In genomic region chr1:114011796-114012195, GRCh38 we compare ENCODE assay signal across 14 cellular contexts. TPM values are rescaled to one million over a fixed set of nuclear protein-coding genes. Genes with fewer than 3 reads are reported as not detected.
DNase-seq lines count a peak whose midpoint lies in the region; ATAC-seq and TF ChIP-seq lines count a peak whose summit lies in the region.
"Had no signal": no experiment of that assay in that cellular context is flagged by ENCODE, and none has a peak within 500 bp of the region (broad histone marks: within the 10 kb centered on the region; RNA-seq: fewer than 3 reads in every experiment).

No MANE protein-coding gene starts in this region.

- POLR2A ChIA-PET in SK-N-SH (lab: Yijun Ruan, JAX) = no interaction called here
- POLR2A ChIA-PET in activated CD4-positive, alpha-beta T cell treated with anti-CD3 and anti-CD28 coated beads, Interleukin-2, amount 10 ng/mL, durations not matched to agents 7 days and 5 days (lab: Charles Lee) = no interaction called here

- no peaks in the 10 kb centered on the region for H3K36me3 ChIP-seq in SK-N-SH (replicated peaks in 1 of 2; ENCODE audit: control insufficient read depth in 1 of 2, insufficient read depth in 2 of 2, low read length in 1 of 2)
- H3K36me3 ChIP-seq: BLaER1 treated with 17β-estradiol and CSF1 and Interleukin-3, amounts not matched to agents 10 nM and 100 nM had no signal

- no peak overlapping the region for H3K4me3 ChIP-seq in SK-N-SH (ENCODE audit: low read depth in 2 of 2, low read length in 1 of 2)
- H3K4me3 ChIP-seq: A549; BLaER1 treated with 17β-estradiol and CSF1 and Interleukin-3, amounts not matched to agents 10 nM and 100 nM had no signal

- ATAC-seq in activated naive CD4-positive, alpha-beta T cell treated with anti-CD3 and anti-CD28 coated beads, Interleukin-2, amount 50 U/mL, for 72 hours = no peak
- ATAC-seq: A549 had no signal

- no peak overlapping the region for H3K4me2 ChIP-seq in SK-N-SH
- H3K4me2 ChIP-seq: A549; BLaER1 treated with 17β-estradiol and CSF1 and Interleukin-3, amounts not matched to agents 10 nM and 100 nM had no signal

- no peak for TF ChIP-seq RAD21 in SK-N-SH (IDR thresholded peaks at IDR 0.05; ENCODE audit: low read length)

- no peak overlapping the region for H3K27ac ChIP-seq in SK-N-SH (ENCODE audit: low read depth in 2 of 2, low read length in 1 of 2)
- H3K27ac ChIP-seq: A549; BLaER1 treated with 17β-estradiol and CSF1 and Interleukin-3, amounts not matched to agents 10 nM and 100 nM had no signal

- H3K9ac ChIP-seq in SK-N-SH = no peak overlapping the region
- H3K9ac ChIP-seq: BLaER1 treated with 17β-estradiol and CSF1 and Interleukin-3, amounts not matched to agents 10 nM and 100 nM had no signal

- no peaks in the 10 kb centered on the region for H3K9me3 Mint-ChIP-seq in type B pancreatic cell
- H3K9me3 Mint-ChIP-seq in activated CD4-positive, alpha-beta T cell treated with anti-CD3 and anti-CD28 coated beads, Interleukin-2, amount 10 ng/mL, durations not matched to agents 7 days and 5 days = no peaks in the 10 kb centered on the region
- H3K9me3 Mint-ChIP-seq in activated naive CD4-positive, alpha-beta T cell treated with anti-CD3 and anti-CD28 coated beads, Interleukin-2, amount 50 U/mL, for 72 hours = no peaks in the 10 kb centered on the region

- TF ChIP-seq EP300 in SK-N-SH (IDR thresholded peaks at IDR 0.05; ENCODE audit: borderline replicate concordance in 1 of 2, low read depth in 1 of 2, low read length in 1 of 2) = no peak

- peaks cover 0 to 7% of the 10 kb centered on the region in 2 experiments; a peak in 2 of 4 replicates for H3K4me1 ChIP-seq in SK-N-SH (ENCODE audit: control insufficient read depth in 1 of 2, insufficient read depth in 2 of 2, low read depth in 1 of 2, low read length in 1 of 2)

- H3K27me3 ChIP-seq in SK-N-SH (ENCODE audit: insufficient read depth) = no peaks in the 10 kb centered on the region
- H3K27me3 ChIP-seq: BLaER1 treated with 17β-estradiol and CSF1 and Interleukin-3, amounts not matched to agents 10 nM and 100 nM had no signal

- H3F3A ChIP-seq in SK-N-SH (replicated peaks; ENCODE audit: insufficient read depth) = no peaks in the 10 kb centered on the region

- H3K4me3 Mint-ChIP-seq in type B pancreatic cell = no peak overlapping the region
- H3K4me3 Mint-ChIP-seq in activated CD4-positive, alpha-beta T cell treated with anti-CD3 and anti-CD28 coated beads, Interleukin-2, amount 10 ng/mL, durations not matched to agents 7 days and 5 days = no peak overlapping the region
- H3K4me3 Mint-ChIP-seq: CD4-positive, CD25-positive, alpha-beta regulatory T cell; H9 had no signal

- H3K27ac Mint-ChIP-seq in type B pancreatic cell = peak overlapping the region; percentile 5
- no peak overlapping the region for H3K27ac Mint-ChIP-seq in activated CD4-positive, alpha-beta T cell treated with anti-CD3 and anti-CD28 coated beads, Interleukin-2, amount 10 ng/mL, durations not matched to agents 7 days and 5 days
- no peak overlapping the region for H3K27ac Mint-ChIP-seq in activated naive CD4-positive, alpha-beta T cell treated with anti-CD3 and anti-CD28 coated beads, Interleukin-2, amount 50 U/mL, for 72 hours
- H3K27ac Mint-ChIP-seq: CD4-positive, CD25-positive, alpha-beta regulatory T cell; H9 had no signal

- peaks cover 31% of the 10 kb centered on the region for H3K4me1 Mint-ChIP-seq in type B pancreatic cell (ENCODE audit: unreplicated experiment)
- no peaks in the 10 kb centered on the region for H3K4me1 Mint-ChIP-seq in activated CD4-positive, alpha-beta T cell treated with anti-CD3 and anti-CD28 coated beads, Interleukin-2, amount 10 ng/mL, durations not matched to agents 7 days and 5 days
- H3K4me1 Mint-ChIP-seq: CD4-positive, CD25-positive, alpha-beta regulatory T cell had no signal

- CTCF ChIA-PET in SK-N-SH (lab: Yijun Ruan, JAX) = interaction anchor here (1.4 kb wide), 1 partner anchor 15 kb away, joined by 4 read pairs; no protein-coding TSS in a partner anchor
- CTCF ChIA-PET in activated CD4-positive, alpha-beta T cell treated with anti-CD3 and anti-CD28 coated beads, Interleukin-2, amount 10 ng/mL, durations not matched to agents 7 days and 5 days (lab: Charles Lee) = interaction anchor here (0.6 kb wide), 1 partner anchor 891 kb away, joined by 4 read pairs; no protein-coding TSS in a partner anchor

- no peaks in the 10 kb centered on the region for H4K20me1 ChIP-seq in SK-N-SH (ENCODE audit: insufficient read depth)
- H4K20me1 ChIP-seq: BLaER1 treated with 17β-estradiol and CSF1 and Interleukin-3, amounts not matched to agents 10 nM and 100 nM had no signal

- no peaks in the 10 kb centered on the region for H3K36me3 Mint-ChIP-seq in type B pancreatic cell
- H3K36me3 Mint-ChIP-seq in activated CD4-positive, alpha-beta T cell treated with anti-CD3 and anti-CD28 coated beads, Interleukin-2, amount 10 ng/mL, durations not matched to agents 7 days and 5 days (ENCODE audit: low read depth) = no peaks in the 10 kb centered on the region
- no peaks in the 10 kb centered on the region for H3K36me3 Mint-ChIP-seq in activated naive CD4-positive, alpha-beta T cell treated with anti-CD3 and anti-CD28 coated beads, Interleukin-2, amount 50 U/mL, for 72 hours
- H3K36me3 Mint-ChIP-seq: CD4-positive, CD25-positive, alpha-beta regulatory T cell had no signal

- H3K9me3 ChIP-seq in SK-N-SH = no peaks in the 10 kb centered on the region
- H3K9me3 ChIP-seq: A549 had no signal

- peaks cover 3% of the 10 kb centered on the region for H3K27me3 Mint-ChIP-seq in type B pancreatic cell
- peaks cover 12% of the 10 kb centered on the region for H3K27me3 Mint-ChIP-seq in activated CD4-positive, alpha-beta T cell treated with anti-CD3 and anti-CD28 coated beads, Interleukin-2, amount 10 ng/mL, durations not matched to agents 7 days and 5 days

- no peak overlapping the region for H2AFZ ChIP-seq in SK-N-SH (ENCODE audit: low read depth)

- DNase-seq in GM03348 (ENCODE audit: low spot score) (peak; percentile 44), SK-N-SH (no peak), fibroblast of peridontal ligament (ENCODE audit: extremely low read depth) (peak; percentile 61), type B pancreatic cell (ENCODE audit: extremely low spot score, unreplicated experiment) (no peak), DMS53 treated with DMSO at 0.1 percent for 48 hours (lab: John Stamatoyannopoulos, UW; ENCODE audit: unreplicated experiment) (no peak)
- DNase-seq in activated T-cell treated with anti-CD3 and anti-CD28 coated beads, Interleukin-2, amount 50 U/mL, for 48 hours = no peak
- DNase-seq in activated CD4-positive, alpha-beta T cell treated with anti-CD3 and anti-CD28 coated beads, Interleukin-2, amount 10 ng/mL, durations not matched to agents 7 days and 5 days = no peak
- no peak for DNase-seq in activated naive CD4-positive, alpha-beta T cell treated with anti-CD3 and anti-CD28 coated beads, Interleukin-2, amount 50 U/mL, for 72 hours (ENCODE audit: low spot score in 2 of 2)
- DNase-seq: CD4-positive, CD25-positive, alpha-beta regulatory T cell; DMS53; GOT3; H9 had no signal

- H3K9me2 ChIP-seq in SK-N-SH = no peaks in the 10 kb centered on the region

- no peak for TF ChIP-seq CTCF in SK-N-SH (IDR thresholded peaks at IDR 0.05)
- TF ChIP-seq CTCF in type B pancreatic cell (conservative IDR thresholded peaks at IDR 0.05) = no peak

- no peaks in the 10 kb centered on the region for H3K79me2 ChIP-seq in SK-N-SH (ENCODE audit: insufficient read depth)

TF ChIP-seq in SK-N-SH, 30 proteins besides CTCF, POLR2A, EP300 and RAD21:
- TF ChIP-seq RXRA (IDR thresholded peaks at IDR 0.05; ENCODE audit: borderline replicate concordance, low read depth) (peak; percentile 61; the same call in 1 of the 2 replicates), MXI1 (IDR thresholded peaks at IDR 0.05; ENCODE audit: low read depth, low read length) (no peak), TCF12 (IDR thresholded peaks at IDR 0.05) (peak; percentile 78), MEF2A (IDR thresholded peaks at IDR 0.05; ENCODE audit: borderline replicate concordance, low read depth) (peak; percentile 53; the same call in 1 of the 2 replicates), SMC3 (IDR thresholded peaks at IDR 0.05; ENCODE audit: low read depth, low read length) (no peak)

RNA-seq across cellular contexts. Expression of gene OLFML3, which starts 32.5 kb away (rescaled TPM):
- 26.1 and 28.3 TPM in 2 replicates for polyA plus RNA-seq in SK-N-SH (2012; rRNA removed)
- 20.6 and 25.1 TPM in 2 replicates for polyA plus RNA-seq in SK-N-SH (2012; cell fraction: cytosol; rRNA removed)
- polyA plus RNA-seq in SK-N-SH (2012; cell fraction: nucleus; rRNA removed) = 13.4 and 19.7 TPM in 2 replicates
- 7.5 and 30.5 TPM in 2 replicates for total RNA-seq in type B pancreatic cell (ENCODE audit: low replicate concordance)
- under 1 TPM; 0.71 to 0.94 TPM for total RNA-seq in activated CD4-positive, alpha-beta T cell treated with anti-CD3 and anti-CD28 coated beads, Interleukin-2, amount 10 ng/mL, durations not matched to agents 7 days and 5 days
- total RNA-seq in activated naive CD4-positive, alpha-beta T cell treated with anti-CD3 and anti-CD28 coated beads, Interleukin-2, amount 50 U/mL, for 72 hours = under 1 TPM; 0.33 to 0.64 TPM
- polyA plus RNA-seq: CD4-positive, CD25-positive, alpha-beta regulatory T cell had no signal

Comparison
In these comparisons a context has a peak if more than half of its experiments do, and no peak if none do; other contexts are left out.
1. DNase-seq: peak in GM03348 (single experiment) and fibroblast of peridontal ligament (single experiment); none in SK-N-SH (single experiment), type B pancreatic cell (single experiment), activated T-cell treated with anti-CD3 and anti-CD28 coated beads, Interleukin-2, amount 50 U/mL, for 48 hours (0 of 2), activated CD4-positive, alpha-beta T cell treated with anti-CD3 and anti-CD28 coated beads, Interleukin-2, amount 10 ng/mL, durations not matched to agents 7 days and 5 days (single experiment), DMS53 treated with DMSO at 0.1 percent for 48 hours (single experiment) and activated naive CD4-positive, alpha-beta T cell treated with anti-CD3 and anti-CD28 coated beads, Interleukin-2, amount 50 U/mL, for 72 hours (0 of 2).